In the genomic region with DNA sequence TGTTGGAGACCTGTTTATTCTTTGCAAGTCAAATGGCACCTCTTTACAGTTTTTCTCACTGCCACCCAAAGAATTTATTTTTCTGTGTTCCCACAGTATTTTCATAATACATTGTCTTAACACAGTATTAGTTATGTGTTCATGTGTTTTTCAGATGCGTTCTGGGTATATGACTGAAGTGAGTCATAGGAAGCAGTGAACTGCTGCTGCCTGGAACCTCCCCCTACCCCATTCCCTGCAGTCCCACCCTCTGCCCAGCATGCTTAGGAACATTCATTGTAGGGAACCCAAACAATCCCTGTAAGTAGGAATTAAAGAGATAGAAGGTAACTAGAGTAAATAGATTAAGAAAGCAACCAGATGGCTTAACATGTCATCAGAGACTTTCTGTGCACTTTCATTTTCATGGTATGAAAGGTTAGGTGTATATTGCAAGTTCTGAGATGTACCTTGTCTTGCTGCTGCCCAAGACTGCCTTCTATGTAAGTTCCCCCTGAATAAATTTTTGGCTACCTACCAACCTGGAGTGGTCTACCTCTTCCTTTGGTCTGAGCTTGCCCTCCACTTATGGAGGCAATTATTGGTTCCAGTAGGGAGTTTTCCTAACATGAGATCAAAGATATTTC, we compare ENCODE assay signal across 1 cellular context.
TF ChIP-seq lines count a peak whose summit lies in the region.

No MANE protein-coding gene starts in this region.

TF ChIP-seq in GM12878, 131 proteins besides CTCF, POLR2A, EP300 and RAD21 (continued from another document):
- no peak for TF ChIP-seq POLR2AphosphoS5 (IDR thresholded peaks at IDR 0.05; ENCODE audit: low read length)
